Comparison of ENCODE assay signal across 8 cellular contexts in genomic region chr15:92818658-92819311, GRCh38.
DNase-seq lines count a peak whose midpoint lies in the region; ATAC-seq lines count a peak whose summit lies in the region.

No MANE protein-coding gene starts in this region.

- no peak overlapping the region for H2BK15ac ChIP-seq in neuronal stem cell (ENCODE audit: low read length)

- peak overlapping the region; percentile 74 for H3K27ac ChIP-seq in neuronal stem cell (replicated peaks; ENCODE audit: low read length)

- no peak overlapping the region for H2BK12ac ChIP-seq in neuronal stem cell (ENCODE audit: low read length)

- H3K4me3 ChIP-seq in neuronal stem cell (ENCODE audit: low read length in 2 of 2) = peak overlapping the region in 1 of 2 donors; percentile 54

- no peaks in the 10 kb centered on the region for H3K36me3 ChIP-seq in neuronal stem cell (replicated peaks in 1 of 2; ENCODE audit: control insufficient read depth in 2 of 2, insufficient read depth in 2 of 2, low read length in 2 of 2)

- ATAC-seq in HG02763 (IDR thresholded peaks at IDR 0.05; ENCODE audit: unreplicated experiment) = no peak

- no peak overlapping the region for H3K9ac ChIP-seq in neuronal stem cell (ENCODE audit: low read depth, low read length, poor library complexity)

- H2BK5ac ChIP-seq in neuronal stem cell (ENCODE audit: low read length) = no peak overlapping the region

- peak overlapping the region; percentile 74 for H2AFZ ChIP-seq in neuronal stem cell (ENCODE audit: low read length)

- DNase-seq in G401 (ENCODE audit: low spot score) (peak; percentile 59), NCI-H2227 (lab: John Stamatoyannopoulos, UW; ENCODE audit: unreplicated experiment) (peak; percentile 55), cerebellar cortex (ENCODE audit: low spot score) (peak; percentile 55), neuronal stem cell (ENCODE audit: low spot score) (no peak), SW 1271 (lab: John Stamatoyannopoulos, UW) (no peak), NCI-H1048 (lab: John Stamatoyannopoulos, UW) (no peak)
- no peak for DNase-seq in stimulated activated CD8-positive, alpha-beta memory T cell treated with anti-CD3 and anti-CD28 coated beads, Interleukin-4, amount 100 ng/mL, for 48 hours

- H2BK120ac ChIP-seq in neuronal stem cell (ENCODE audit: low read depth, low read length) = no peak overlapping the region

- H3K4me1 ChIP-seq in neuronal stem cell (ENCODE audit: control insufficient read depth in 2 of 2, insufficient read depth in 1 of 2, low read depth in 1 of 2, low read length in 2 of 2) = peaks cover 19 to 29% of the 10 kb centered on the region in 2 donors

- H3K14ac ChIP-seq in neuronal stem cell (ENCODE audit: low read length) = no peak overlapping the region

- H3K79me1 ChIP-seq in neuronal stem cell (ENCODE audit: low read depth, low read length) = no peaks in the 10 kb centered on the region

- no peak overlapping the region for H2AK5ac ChIP-seq in neuronal stem cell (ENCODE audit: low read depth, low read length)

- 100% methylated on average over 2 of the region's 16 CpGs; no CpG with 5 or more reads in 1 of the 2 donors for WGBS in neuronal stem cell (ENCODE audit: extremely low coverage in 2 of 2, insufficient read length in 2 of 2, insufficient replicate concordance in 1 of 2), 2 donors

- no peak overlapping the region for H3K4me2 ChIP-seq in neuronal stem cell (ENCODE audit: insufficient read depth, low read length, poor library complexity, severe bottlenecking)

- no peak overlapping the region for H4K8ac ChIP-seq in neuronal stem cell (ENCODE audit: low read depth, low read length)

- H3K23ac ChIP-seq in neuronal stem cell (ENCODE audit: low read depth, low read length, poor library complexity) = no peak overlapping the region

- H3K27me3 ChIP-seq in neuronal stem cell (ENCODE audit: control insufficient read depth in 3 of 3, insufficient read depth in 3 of 3, low read depth in 1 of 3, low read length in 3 of 3) = no peaks in the 10 kb centered on the region

- in situ Hi-C loops in G401 (cut with HindIII; ENCODE audit: low sequenced_read_pairs) = no loop called here

- no peaks in the 10 kb centered on the region for H3K9me3 ChIP-seq in neuronal stem cell (replicated peaks in 1 of 2; ENCODE audit: control insufficient read depth in 2 of 2, insufficient read depth in 1 of 2, low read depth in 1 of 2, low read length in 2 of 2)

- H3K4ac ChIP-seq in neuronal stem cell (ENCODE audit: low read length) = no peak overlapping the region

- no peak overlapping the region for H3K18ac ChIP-seq in neuronal stem cell (ENCODE audit: low read length)

- no peak overlapping the region for H4K91ac ChIP-seq in neuronal stem cell (ENCODE audit: low read depth, low read length, poor library complexity)

Comparison
In these comparisons a context has a peak if more than half of its experiments do, and no peak if none do; other contexts are left out.
1. DNase-seq: peak in G401 (single experiment), NCI-H2227 (single experiment) and cerebellar cortex (single experiment); none in neuronal stem cell (single experiment), SW 1271 (0 of 2), NCI-H1048 (single experiment) and stimulated activated CD8-positive, alpha-beta memory T cell treated with anti-CD3 and anti-CD28 coated beads, Interleukin-4, amount 100 ng/mL, for 48 hours (single experiment).